ENCODE assay signal across 2 cellular contexts in genomic region chr5:42037379-42037932, GRCh38.
TF ChIP-seq lines count a peak whose summit lies in the region.

No MANE protein-coding gene starts in this region.

TF ChIP-seq in IMR-90, 13 proteins besides CTCF, POLR2A, EP300 and RAD21 (continued from another document):
- TF ChIP-seq USF2 (IDR thresholded peaks at IDR 0.05; ENCODE audit: low read depth, low read length) (no peak), BHLHE40 (IDR thresholded peaks at IDR 0.05; ENCODE audit: low read depth, low read length) (no peak)

TF ChIP-seq in H1, 55 proteins besides CTCF, POLR2A, EP300 and RAD21 (continued from another document):
- TF ChIP-seq PHF8 (conservative IDR thresholded peaks at IDR 0.05; ENCODE audit: low read depth, low read length) (no peak), HDAC2 (IDR thresholded peaks at IDR 0.05; ENCODE audit: borderline replicate concordance in 1 of 2, low read depth in 2 of 2, low read length in 2 of 2) (no peak), BACH1 (IDR thresholded peaks at IDR 0.05; ENCODE audit: low read length) (peak; percentile 39; the same call in 1 of the 2 replicates), SIN3A (conservative IDR thresholded peaks at IDR 0.05 in 1 of 2, IDR thresholded peaks at IDR 0.05 in 1 of 2; ENCODE audit: low read depth in 1 of 2, low read length in 2 of 2) (no peak), MAFK (IDR thresholded peaks at IDR 0.05; ENCODE audit: low read depth, low read length) (peak; percentile 91)
